ENCODE assay signal across 8 cellular contexts in genomic region chr2:36403675-36404230, GRCh38. TPM values are rescaled to one million over a fixed set of nuclear protein-coding genes. Genes with fewer than 3 reads are reported as not detected.
DNase-seq lines count a peak whose midpoint lies in the region; ATAC-seq and TF ChIP-seq lines count a peak whose summit lies in the region.

No MANE protein-coding gene starts in this region.

- H3K27ac ChIP-seq in effector memory CD4-positive, alpha-beta T cell (ENCODE audit: insufficient read depth, low read length, poor library complexity, severe bottlenecking), result no peak overlapping the region

- H3K4me1 Mint-ChIP-seq in T-helper 17 cell, result no peaks in the 10 kb centered on the region
- no peaks in the 10 kb centered on the region for H3K4me1 Mint-ChIP-seq in activated T-helper 2 cell treated with anti-CD3 and anti-CD28 coated beads, Interferon-gamma antibody, Interleukin-2, Interleukin-4, amounts not matched to agents 10 μg/mL and 5 μg/mL and 100 μg/mL, durations not matched to agents 14 hours and 24 hours and 36 hours (ENCODE audit: low read depth)

- H3K9me3 Mint-ChIP-seq in activated T-helper 2 cell treated with anti-CD3 and anti-CD28 coated beads, Interferon-gamma antibody, Interleukin-2, Interleukin-4, amounts not matched to agents 10 μg/mL and 5 μg/mL and 100 μg/mL, durations not matched to agents 14 hours and 24 hours and 36 hours, result no peaks in the 10 kb centered on the region

- H3K27ac Mint-ChIP-seq in T-helper 17 cell, result no peak overlapping the region
- no peak overlapping the region for H3K27ac Mint-ChIP-seq in activated T-helper 2 cell treated with anti-CD3 and anti-CD28 coated beads, Interferon-gamma antibody, Interleukin-2, Interleukin-4, amounts not matched to agents 10 μg/mL and 5 μg/mL and 100 μg/mL, durations not matched to agents 14 hours and 24 hours and 36 hours

- no peaks in the 10 kb centered on the region for H3K36me3 Mint-ChIP-seq in T-helper 17 cell (ENCODE audit: low read depth)
- no peaks in the 10 kb centered on the region for H3K36me3 Mint-ChIP-seq in activated T-helper 2 cell treated with anti-CD3 and anti-CD28 coated beads, Interferon-gamma antibody, Interleukin-2, Interleukin-4, amounts not matched to agents 10 μg/mL and 5 μg/mL and 100 μg/mL, durations not matched to agents 14 hours and 24 hours and 36 hours (ENCODE audit: low read depth)

- H3K9me3 ChIP-seq in T-helper 17 cell (ENCODE audit: control insufficient read depth, low read length, poor library complexity, severe bottlenecking) (no peaks in the 10 kb centered on the region), mucosa of descending colon (no peaks in the 10 kb centered on the region)
- H3K9me3 ChIP-seq in effector memory CD4-positive, alpha-beta T cell (ENCODE audit: control insufficient read depth, low read length), result no peaks in the 10 kb centered on the region

- peak; percentile 59 for ATAC-seq in HG03103 (IDR thresholded peaks at IDR 0.05; ENCODE audit: low read depth, unreplicated experiment)
- ATAC-seq in T-helper 17 cell, result peak; percentile 66
- peak; percentile 80 for ATAC-seq in mucosa of descending colon
- no peak for ATAC-seq in GM21515 (IDR thresholded peaks at IDR 0.05; ENCODE audit: unreplicated experiment)

- no peaks in the 10 kb centered on the region for H3K27me3 ChIP-seq in effector memory CD4-positive, alpha-beta T cell (replicated peaks; ENCODE audit: control insufficient read depth, insufficient read depth, low read length, poor library complexity, severe bottlenecking)

- no peaks in the 10 kb centered on the region for H3K36me3 ChIP-seq in mucosa of descending colon (ENCODE audit: low read depth)
- no peaks in the 10 kb centered on the region for H3K36me3 ChIP-seq in effector memory CD4-positive, alpha-beta T cell (ENCODE audit: control insufficient read depth, insufficient read depth, low read length)

- H3K4me1 ChIP-seq in mucosa of descending colon (ENCODE audit: low read depth), result peaks cover 1% of the 10 kb centered on the region
- no peaks in the 10 kb centered on the region for H3K4me1 ChIP-seq in effector memory CD4-positive, alpha-beta T cell (ENCODE audit: control insufficient read depth, insufficient read depth, low read length, poor library complexity, severe bottlenecking)

- intact Hi-C loops in mucosa of descending colon (cut with DNase I, micrococcal nuclease), result no loop called here
- intact Hi-C loops in activated T-helper 2 cell treated with anti-CD3 and anti-CD28 coated beads, Interferon-gamma antibody, Interleukin-2, Interleukin-4, amounts not matched to agents 10 μg/mL and 5 μg/mL and 100 μg/mL, durations not matched to agents 14 hours and 24 hours and 36 hours (cut with micrococcal nuclease), result loop anchor here (5.0 kb wide), 1 partner anchor 46 kb away; the partner anchor contains the start of gene CRIM1

- peak; percentile 0 for DNase-seq in DMS79 treated with DMSO at 0.1 percent for 48 hours (lab: John Stamatoyannopoulos, UW)
- no peak for DNase-seq in DMS79 (lab: John Stamatoyannopoulos, UW)
- DNase-seq in T-helper 17 cell, result no peak
- no peak for DNase-seq in mucosa of descending colon
- DNase-seq in activated T-helper 2 cell treated with anti-CD3 and anti-CD28 coated beads, Interferon-gamma antibody, Interleukin-2, Interleukin-4, amounts not matched to agents 10 μg/mL and 5 μg/mL and 100 μg/mL, durations not matched to agents 14 hours and 24 hours and 36 hours (ENCODE audit: low spot score), result no peak
- DNase-seq in effector memory CD4-positive, alpha-beta T cell, result no peak

- H3K27me3 Mint-ChIP-seq in T-helper 17 cell, result no peaks in the 10 kb centered on the region
- H3K27me3 Mint-ChIP-seq in activated T-helper 2 cell treated with anti-CD3 and anti-CD28 coated beads, Interferon-gamma antibody, Interleukin-2, Interleukin-4, amounts not matched to agents 10 μg/mL and 5 μg/mL and 100 μg/mL, durations not matched to agents 14 hours and 24 hours and 36 hours (ENCODE audit: low read depth), result no peaks in the 10 kb centered on the region

- no peak for TF ChIP-seq CTCF in mucosa of descending colon (IDR thresholded peaks at IDR 0.05)

- H3K4me3 Mint-ChIP-seq in T-helper 17 cell, result no peak overlapping the region
- no peak overlapping the region for H3K4me3 Mint-ChIP-seq in activated T-helper 2 cell treated with anti-CD3 and anti-CD28 coated beads, Interferon-gamma antibody, Interleukin-2, Interleukin-4, amounts not matched to agents 10 μg/mL and 5 μg/mL and 100 μg/mL, durations not matched to agents 14 hours and 24 hours and 36 hours (ENCODE audit: low read depth)

- H3K4me3 ChIP-seq in mucosa of descending colon, result no peak overlapping the region
- no peak overlapping the region for H3K4me3 ChIP-seq in effector memory CD4-positive, alpha-beta T cell (ENCODE audit: insufficient read depth, low read depth, low read length, poor library complexity, severe bottlenecking)

RNA-seq across cellular contexts. Expression of gene CRIM1, which starts 48.2 kb away (rescaled TPM):
- total RNA-seq in T-helper 17 cell (1 to 10 TPM; 2.2 to 2.3 TPM), mucosa of descending colon (100 to 1,000 TPM in 1 of 3 donors, 10 to 100 TPM in 2; 66.9 to 104 (median 85.8) TPM)
- 12.4 and 12.8 TPM in 2 replicates for total RNA-seq in activated T-helper 2 cell treated with anti-CD3 and anti-CD28 coated beads, Interferon-gamma antibody, Interleukin-2, Interleukin-4, amounts not matched to agents 10 μg/mL and 5 μg/mL and 100 μg/mL, durations not matched to agents 14 hours and 24 hours and 36 hours
